ENCODE assay signal across 27 cellular contexts in the genomic region with DNA sequence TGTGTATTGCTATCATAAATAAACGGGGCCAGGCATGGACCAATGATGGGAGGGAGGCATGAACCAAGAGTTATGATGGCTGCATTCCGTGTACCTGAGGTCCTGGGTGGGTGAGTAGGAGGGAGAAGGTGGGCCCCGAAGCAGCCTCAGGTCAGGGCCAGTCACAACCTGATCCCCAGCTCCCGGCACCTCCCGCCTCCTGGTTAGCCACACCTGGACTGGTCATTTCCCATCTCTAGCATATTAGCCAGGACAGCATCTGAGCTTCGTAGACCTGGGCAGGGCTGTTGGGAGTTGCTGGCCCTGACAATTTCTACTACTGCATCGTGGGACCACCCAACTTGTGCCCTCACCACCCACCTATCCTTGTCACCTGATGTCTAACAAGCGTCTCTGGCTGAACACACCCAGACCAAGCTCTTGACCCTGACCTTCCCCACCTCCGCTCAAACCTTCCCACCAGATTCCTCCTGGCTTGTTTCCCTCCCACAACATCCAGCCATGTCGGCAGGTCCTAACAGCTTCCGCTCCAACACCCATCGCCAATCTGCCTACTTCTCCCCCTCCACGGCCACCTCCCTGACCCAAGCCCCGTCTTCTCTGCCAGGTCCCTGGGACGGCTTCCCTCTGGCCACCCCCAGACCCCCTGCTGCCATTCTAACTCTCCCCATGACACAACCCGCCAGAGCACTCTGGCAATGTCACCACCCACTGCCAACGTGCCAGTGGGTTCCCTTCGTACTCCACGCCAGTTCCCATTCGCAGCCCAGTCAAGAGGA.
"Had no signal": no experiment of that assay in that cellular context is flagged by ENCODE, and none has a peak within 500 bp of the region (broad histone marks: within the 10 kb centered on the region; RNA-seq: fewer than 3 reads in every experiment).

No MANE protein-coding gene starts in this region.

- H3K9me3 ChIP-seq: adrenal gland had no signal

- DNase-seq: activated CD4-positive, alpha-beta memory T cell treated with anti-CD3 and anti-CD28 coated beads for 36 hours; activated CD4-positive, alpha-beta T cell treated with anti-CD3 and anti-CD28 coated beads, Interleukin-2, amount 10 ng/mL, durations not matched to agents 7 days and 5 days; activated CD4-positive, CD25-positive, alpha-beta regulatory T cell; activated CD8-positive, alpha-beta memory T cell treated with anti-CD3 and anti-CD28 coated beads for 24 hours; activated gamma-delta T cell; activated naive CD4-positive, alpha-beta T cell treated with anti-CD3 and anti-CD28 coated beads, Interleukin-2, amount 10 ng/mL, durations not matched to agents 7 days and 5 days; activated naive CD8-positive, alpha-beta T cell treated with anti-CD3 and anti-CD28 coated beads, Interleukin-2, amount 10 ng/mL, durations not matched to agents 7 days and 5 days; activated T-cell treated with anti-CD3 and anti-CD28 coated beads, Interleukin-2, amount 50 U/mL, for 4 hours; adrenal gland; anterior cingulate cortex; KG1; NCI-H1092; NCI-H1417; NCI-H1930; NCI-H2171 treated with DMSO at 0.1 percent for 48 hours; NCI-H226; NCI-H526; NCI-H82; OCI-M1; RPMI8226; T-cell; T-helper 2 cell; T1000 had no signal

- H3K4me3 ChIP-seq: adrenal gland, SK-N-MC had no signal

- ATAC-seq: activated T-cell treated with anti-CD3 and anti-CD28 coated beads, Interleukin-2, amount 50 U/mL, for 4 hours; Panc1; Right ventricle myocardium inferior; T-cell had no signal

- H3K36me3 ChIP-seq: adrenal gland had no signal

- FAIRE-seq: TTC549 had no signal

- H3K27ac ChIP-seq: adrenal gland, SK-N-MC had no signal

- H3K4me1 ChIP-seq: adrenal gland had no signal
